ENCODE assay signal across 15 cellular contexts in genomic region chr12:124465473-124465872, GRCh38.
DNase-seq lines count a peak whose midpoint lies in the region; ATAC-seq, FAIRE-seq and TF ChIP-seq lines count a peak whose summit lies in the region.
"Had no signal": no experiment of that assay in that cellular context is flagged by ENCODE, and none has a peak within 500 bp of the region (broad histone marks: within the 10 kb centered on the region; RNA-seq: fewer than 3 reads in every experiment).

No MANE protein-coding gene starts in this region.

- FAIRE-seq in astrocyte (lab: Jason Lieb, UNC): no peak

- H3K4me1 ChIP-seq in CD8-positive, alpha-beta T cell (ENCODE audit: insufficient read depth, low read length): peaks cover 25% of the 10 kb centered on the region
- peaks cover 20% of the 10 kb centered on the region for H3K4me1 ChIP-seq in astrocyte (ENCODE audit: insufficient read depth, low read length)
- H3K4me1 ChIP-seq in neutrophil (ENCODE audit: control insufficient read depth in 1 of 2, insufficient read depth in 1 of 2, low read depth in 1 of 2, low read length in 1 of 2): peaks cover 23 to 27% of the 10 kb centered on the region in 2 experiments

- H3K27me3 Mint-ChIP-seq in CD8-positive, alpha-beta T cell (ENCODE audit: low read depth): no peaks in the 10 kb centered on the region
- H3K27me3 Mint-ChIP-seq in IgD-negative memory B cell (no peaks in the 10 kb centered on the region), astrocyte (ENCODE audit: low read depth, unreplicated experiment) (no peaks in the 10 kb centered on the region)

- TF ChIP-seq CTCF in CD8-positive, alpha-beta T cell (IDR thresholded peaks at IDR 0.05): no peak
- no peak for TF ChIP-seq CTCF in astrocyte (IDR thresholded peaks at IDR 0.05; ENCODE audit: insufficient read depth, low read depth, low read length)
- TF ChIP-seq CTCF in neutrophil (IDR thresholded peaks at IDR 0.05): no peak

- ATAC-seq in CD8-positive, alpha-beta T cell: no peak

- no peak for DNase-seq in CD8-positive, alpha-beta T cell
- no peak for DNase-seq in astrocyte (ENCODE audit: low read depth)
- DNase-seq in Ammon's horn (ENCODE audit: low spot score): no peak
- DNase-seq in germinal center (ENCODE audit: low spot score): no peak
- no peak for DNase-seq in KG1 (lab: John Stamatoyannopoulos, UW)
- DNase-seq in SIG-M5 (lab: John Stamatoyannopoulos, UW): no peak
- DNase-seq: cortex of kidney, DMS 273 treated with DMSO at 0.1 percent for 48 hours, HCEC 1CT, islet precursor cell, NCI-H1436, NCI-H748 treated with DMSO at 0.1 percent for 48 hours, sigmoid colon had no signal

- H3K36me3 Mint-ChIP-seq in CD8-positive, alpha-beta T cell: peaks cover 43% of the 10 kb centered on the region
- H3K36me3 Mint-ChIP-seq in IgD-negative memory B cell: peaks cover 12% of the 10 kb centered on the region
- H3K36me3 Mint-ChIP-seq in astrocyte (ENCODE audit: low read depth, unreplicated experiment): peaks cover 48% of the 10 kb centered on the region

- H3K36me3 ChIP-seq in CD8-positive, alpha-beta T cell (ENCODE audit: insufficient read depth, low read length): no peaks in the 10 kb centered on the region
- H3K36me3 ChIP-seq in astrocyte (ENCODE audit: insufficient read depth, low read length): peaks cover 26% of the 10 kb centered on the region
- H3K36me3 ChIP-seq in neutrophil: no peaks in the 10 kb centered on the region

- H4K20me1 ChIP-seq in astrocyte (ENCODE audit: insufficient read depth, low read length): peaks cover 89% of the 10 kb centered on the region

- intact Hi-C loops in CD8-positive, alpha-beta T cell (cut with DNase I, micrococcal nuclease): loop anchor here (5.0 to 10.0 kb wide), 7 partner anchors 73 to 753 kb away; partner anchors contain the start of genes ATP6V0A2 (in 1 of the 2), CCDC92 (in 1 of the 2) and ZNF664 (in 1 of the 2)

- peak overlapping the region; percentile 78 for H3K4me3 Mint-ChIP-seq in CD8-positive, alpha-beta T cell
- H3K4me3 Mint-ChIP-seq in IgD-negative memory B cell (peak overlapping the region; percentile 34 to 91 (median 82)), astrocyte (ENCODE audit: unreplicated experiment) (no peak overlapping the region)

- peaks cover 46% of the 10 kb centered on the region for H3K4me1 Mint-ChIP-seq in CD8-positive, alpha-beta T cell (ENCODE audit: low read depth)
- H3K4me1 Mint-ChIP-seq in IgD-negative memory B cell (peaks cover 24 to 40% (median 32%) of the 10 kb centered on the region in 3 donors), astrocyte (ENCODE audit: low read depth, unreplicated experiment) (no peaks in the 10 kb centered on the region)

- POLR2A ChIA-PET in CD8-positive, alpha-beta T cell (lab: Charles Lee): interaction anchor here (1.2 to 2.2 kb wide), 2 partner anchors 9 to 12 kb away, joined by 4 to 20 read pairs; no protein-coding TSS in a partner anchor

- CTCF ChIA-PET in CD8-positive, alpha-beta T cell (lab: Charles Lee): interaction anchor here (1.0 to 2.5 kb wide), 5 partner anchors 9 to 429 kb away, joined by 3 to 26 read pairs (median 3); no protein-coding TSS in a partner anchor

- H3K79me2 ChIP-seq in astrocyte (ENCODE audit: insufficient read depth, low read length): peaks cover 71% of the 10 kb centered on the region

- no peak overlapping the region for H2AFZ ChIP-seq in astrocyte (ENCODE audit: low read depth, low read length)

- peak overlapping the region; percentile 62 for H3K4me3 ChIP-seq in CD8-positive, alpha-beta T cell (ENCODE audit: low read depth, low read length)
- H3K4me3 ChIP-seq in astrocyte (ENCODE audit: insufficient read depth, low read depth, low read length) (no peak overlapping the region), neutrophil (ENCODE audit: low read depth in 1 of 2, low read length in 1 of 2) (peak overlapping the region; percentile 60 to 66)
- H3K4me3 ChIP-seq: sigmoid colon had no signal

- H3K9me3 Mint-ChIP-seq in CD8-positive, alpha-beta T cell: peaks cover 6% of the 10 kb centered on the region
- H3K9me3 Mint-ChIP-seq in IgD-negative memory B cell: peaks cover 0 to 2% (median 0%) of the 10 kb centered on the region in 3 donors
- H3K9me3 Mint-ChIP-seq in astrocyte (ENCODE audit: unreplicated experiment): no peaks in the 10 kb centered on the region

- H3K27ac ChIP-seq in CD8-positive, alpha-beta T cell (ENCODE audit: low read depth, low read length): peak overlapping the region; percentile 49
- no peak overlapping the region for H3K27ac ChIP-seq in astrocyte (ENCODE audit: low read depth, low read length)
- H3K27ac ChIP-seq in neutrophil: peak overlapping the region; percentile 70

- no peaks in the 10 kb centered on the region for H3K9me3 ChIP-seq in CD8-positive, alpha-beta T cell (ENCODE audit: low read length)
- H3K9me3 ChIP-seq in astrocyte (ENCODE audit: insufficient read depth, low read depth, low read length) (peaks cover 4% of the 10 kb centered on the region), neutrophil (no peaks in the 10 kb centered on the region)
- H3K9me3 ChIP-seq: sigmoid colon had no signal

- H3K4me2 ChIP-seq in astrocyte (ENCODE audit: low read length): peak overlapping the region; percentile 31

- peak overlapping the region; percentile 91 for H3K27ac Mint-ChIP-seq in CD8-positive, alpha-beta T cell
- H3K27ac Mint-ChIP-seq in IgD-negative memory B cell: peak overlapping the region; percentile 53 to 98 (median 95)
- no peak overlapping the region for H3K27ac Mint-ChIP-seq in astrocyte (ENCODE audit: unreplicated experiment)

- H3K27me3 ChIP-seq in CD8-positive, alpha-beta T cell (ENCODE audit: insufficient read depth, low read length): no peaks in the 10 kb centered on the region
- H3K27me3 ChIP-seq in astrocyte (ENCODE audit: insufficient read depth, low read length): no peaks in the 10 kb centered on the region
- no peaks in the 10 kb centered on the region for H3K27me3 ChIP-seq in neutrophil
- H3K27me3 ChIP-seq: sigmoid colon had no signal

- peak overlapping the region; percentile 27 for H3K9ac ChIP-seq in astrocyte (ENCODE audit: low read length)
